In the genomic region with DNA sequence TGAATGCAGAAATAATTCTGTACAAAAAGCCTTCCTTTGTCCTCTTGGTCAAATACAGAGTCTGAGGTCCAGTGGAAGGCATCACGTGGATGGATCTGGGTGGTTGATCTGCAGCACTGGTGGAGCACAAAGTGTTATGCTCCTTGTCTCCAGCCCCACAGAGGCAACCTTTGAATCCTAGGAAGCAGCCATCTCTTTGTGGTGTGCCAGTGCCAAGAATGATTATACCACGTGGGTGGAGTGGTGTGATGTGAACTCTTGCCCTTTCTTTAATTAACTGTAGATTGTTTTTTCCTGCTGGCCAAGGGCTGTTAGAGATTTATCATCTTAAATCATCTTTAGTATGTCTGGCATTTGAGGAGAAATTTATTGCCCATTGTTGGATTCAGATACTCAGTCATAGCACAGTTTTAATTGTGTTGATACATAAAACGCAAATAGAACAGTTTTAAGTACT, we compare ENCODE assay signal across 1 cellular context.
TF ChIP-seq lines count a peak whose summit lies in the region.

No MANE protein-coding gene starts in this region.

TF ChIP-seq in HEK293, 187 proteins besides CTCF, POLR2A, EP300 and RAD21 (continued from another document and continues in another):
- TF ChIP-seq ZNF394 (tag by site-specific recombination; IDR thresholded peaks at IDR 0.05; ENCODE audit: borderline replicate concordance) (no peak), GLI2 (tag by site-specific recombination; IDR thresholded peaks at IDR 0.05; ENCODE audit: borderline replicate concordance, low read depth) (peak; percentile 51; the same call in 1 of the 2 replicates), OSR2 (tag by site-specific recombination; IDR thresholded peaks at IDR 0.05) (peak; percentile 86), TRIM28 (IDR thresholded peaks at IDR 0.05; ENCODE audit: borderline replicate concordance, low read length) (peak; percentile 55; the same call in 1 of the 2 replicates), KLF10 (tag by site-specific recombination; IDR thresholded peaks at IDR 0.05) (peak; percentile 31; the same call in 1 of the 2 replicates), ZNF155 (tag by site-specific recombination; IDR thresholded peaks at IDR 0.05) (no peak), ZNF2 (tag by site-specific recombination; IDR thresholded peaks at IDR 0.05) (no peak), ZNF629 (tag by site-specific recombination; IDR thresholded peaks at IDR 0.05) (peak; percentile 56), ZNF354C (tag by site-specific recombination; IDR thresholded peaks at IDR 0.05; ENCODE audit: borderline replicate concordance, low read depth) (no peak), ZNF292 (tag by site-specific recombination; IDR thresholded peaks at IDR 0.05; ENCODE audit: borderline replicate concordance, low read depth) (no peak), ZSCAN30 (tag by site-specific recombination; IDR thresholded peaks at IDR 0.05) (peak; percentile 71; the same call in 1 of the 2 replicates), ZNF366 (tag by site-specific recombination; conservative IDR thresholded peaks at IDR 0.05) (peak; percentile 55), PRDM1 (tag by site-specific recombination; IDR thresholded peaks at IDR 0.05) (no peak), ZNF341 (tag by site-specific recombination; IDR thresholded peaks at IDR 0.05; ENCODE audit: low read depth) (no peak), WT1 (tag by site-specific recombination; IDR thresholded peaks at IDR 0.05) (peak; percentile 73), ZNF223 (tag by site-specific recombination; IDR thresholded peaks at IDR 0.05) (no peak), ZNF701 (tag by site-specific recombination; IDR thresholded peaks at IDR 0.05) (no peak), GLIS2 (tag by site-specific recombination; IDR thresholded peaks at IDR 0.05) (no peak), BCL11A (tag by site-specific recombination; IDR thresholded peaks at IDR 0.05; ENCODE audit: low read depth) (0 out of 2 replicates have a peak, but pooled peaks have one; percentile 44), ZNF514 (tag by site-specific recombination; IDR thresholded peaks at IDR 0.05) (no peak), EGR2 (tag by site-specific recombination; IDR thresholded peaks at IDR 0.05; ENCODE audit: low read depth) (peak; percentile 26; the same call in 1 of the 2 replicates), ZNF473 (tag by site-specific recombination; IDR thresholded peaks at IDR 0.05) (no peak), MYNN (tag by site-specific recombination; IDR thresholded peaks at IDR 0.05; ENCODE audit: borderline replicate concordance) (no peak), ZNF501 (tag by site-specific recombination; IDR thresholded peaks at IDR 0.05) (0 out of 2 replicates have a peak, but pooled peaks have one; percentile 38), GLIS1 (tag by site-specific recombination; IDR thresholded peaks at IDR 0.05) (no peak), IKZF3 (tag by site-specific recombination; IDR thresholded peaks at IDR 0.05) (0 out of 2 replicates have a peak, but pooled peaks have one; percentile 29), ZNF302 (tag by site-specific recombination; IDR thresholded peaks at IDR 0.05; ENCODE audit: low read depth) (no peak), ZNF664 (tag by site-specific recombination; IDR thresholded peaks at IDR 0.05) (0 out of 2 replicates have a peak, but pooled peaks have one; percentile 11), ZNF211 (tag by site-specific recombination; IDR thresholded peaks at IDR 0.05; ENCODE audit: low read depth) (no peak), ZNF202 (tag by site-specific recombination; IDR thresholded peaks at IDR 0.05; ENCODE audit: borderline replicate concordance) (no peak), ZNF76 (tag by site-specific recombination; IDR thresholded peaks at IDR 0.05; ENCODE audit: borderline replicate concordance, low read depth) (no peak), KLF8 (tag by site-specific recombination; IDR thresholded peaks at IDR 0.05) (no peak), ZFHX2 (tag by site-specific recombination; conservative IDR thresholded peaks at IDR 0.05) (peak; percentile 56), ZNF585B (tag by site-specific recombination; IDR thresholded peaks at IDR 0.05) (no peak), ZNF777 (tag by site-specific recombination; IDR thresholded peaks at IDR 0.05; ENCODE audit: borderline replicate concordance) (no peak), ZNF133 (tag by site-specific recombination; IDR thresholded peaks at IDR 0.05) (no peak), SP3 (tag by site-specific recombination; IDR thresholded peaks at IDR 0.05) (no peak), ZNF248 (tag by site-specific recombination; IDR thresholded peaks at IDR 0.05) (no peak), ZBTB21 (tag by site-specific recombination; IDR thresholded peaks at IDR 0.05) (no peak), ZNF48 (tag by site-specific recombination; IDR thresholded peaks at IDR 0.05) (no peak), ZEB2 (tag by site-specific recombination; IDR thresholded peaks at IDR 0.05) (peak; percentile 79), ZNF140 (tag by site-specific recombination; IDR thresholded peaks at IDR 0.05) (no peak), ZFP37 (tag by site-specific recombination; IDR thresholded peaks at IDR 0.05) (no peak), KLF7 (tag by site-specific recombination; IDR thresholded peaks at IDR 0.05; ENCODE audit: borderline replicate concordance) (no peak), ZNF837 (tag by site-specific recombination; IDR thresholded peaks at IDR 0.05) (no peak), ZNF677 (tag by site-specific recombination; IDR thresholded peaks at IDR 0.05) (no peak), ZNF426 (tag by site-specific recombination; IDR thresholded peaks at IDR 0.05) (no peak), ZNF184 (tag by site-specific recombination; IDR thresholded peaks at IDR 0.05) (no peak), GLI4 (tag by site-specific recombination; IDR thresholded peaks at IDR 0.05) (no peak), REPIN1 (tag by site-specific recombination; IDR thresholded peaks at IDR 0.05; ENCODE audit: low read depth) (no peak), ZNF16 (tag by site-specific recombination; IDR thresholded peaks at IDR 0.05; ENCODE audit: low read depth) (no peak), ZNF624 (tag by site-specific recombination; IDR thresholded peaks at IDR 0.05) (no peak), HOXA7 (CRISPR knock-in tag; IDR thresholded peaks at IDR 0.05; ENCODE audit: borderline replicate concordance) (no peak), ZBTB20 (tag by site-specific recombination; IDR thresholded peaks at IDR 0.05) (no peak)
- TF ChIP-seq, protein P1, sequence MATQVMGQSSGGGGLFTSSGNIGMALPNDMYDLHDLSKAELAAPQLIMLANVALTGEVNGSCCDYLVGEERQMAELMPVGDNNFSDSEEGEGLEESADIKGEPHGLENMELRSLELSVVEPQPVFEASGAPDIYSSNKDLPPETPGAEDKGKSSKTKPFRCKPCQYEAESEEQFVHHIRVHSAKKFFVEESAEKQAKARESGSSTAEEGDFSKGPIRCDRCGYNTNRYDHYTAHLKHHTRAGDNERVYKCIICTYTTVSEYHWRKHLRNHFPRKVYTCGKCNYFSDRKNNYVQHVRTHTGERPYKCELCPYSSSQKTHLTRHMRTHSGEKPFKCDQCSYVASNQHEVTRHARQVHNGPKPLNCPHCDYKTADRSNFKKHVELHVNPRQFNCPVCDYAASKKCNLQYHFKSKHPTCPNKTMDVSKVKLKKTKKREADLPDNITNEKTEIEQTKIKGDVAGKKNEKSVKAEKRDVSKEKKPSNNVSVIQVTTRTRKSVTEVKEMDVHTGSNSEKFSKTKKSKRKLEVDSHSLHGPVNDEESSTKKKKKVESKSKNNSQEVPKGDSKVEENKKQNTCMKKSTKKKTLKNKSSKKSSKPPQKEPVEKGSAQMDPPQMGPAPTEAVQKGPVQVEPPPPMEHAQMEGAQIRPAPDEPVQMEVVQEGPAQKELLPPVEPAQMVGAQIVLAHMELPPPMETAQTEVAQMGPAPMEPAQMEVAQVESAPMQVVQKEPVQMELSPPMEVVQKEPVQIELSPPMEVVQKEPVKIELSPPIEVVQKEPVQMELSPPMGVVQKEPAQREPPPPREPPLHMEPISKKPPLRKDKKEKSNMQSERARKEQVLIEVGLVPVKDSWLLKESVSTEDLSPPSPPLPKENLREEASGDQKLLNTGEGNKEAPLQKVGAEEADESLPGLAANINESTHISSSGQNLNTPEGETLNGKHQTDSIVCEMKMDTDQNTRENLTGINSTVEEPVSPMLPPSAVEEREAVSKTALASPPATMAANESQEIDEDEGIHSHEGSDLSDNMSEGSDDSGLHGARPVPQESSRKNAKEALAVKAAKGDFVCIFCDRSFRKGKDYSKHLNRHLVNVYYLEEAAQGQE (tag by site-specific recombination; IDR thresholded peaks at IDR 0.05): no peak
- TF ChIP-seq, protein P2, sequence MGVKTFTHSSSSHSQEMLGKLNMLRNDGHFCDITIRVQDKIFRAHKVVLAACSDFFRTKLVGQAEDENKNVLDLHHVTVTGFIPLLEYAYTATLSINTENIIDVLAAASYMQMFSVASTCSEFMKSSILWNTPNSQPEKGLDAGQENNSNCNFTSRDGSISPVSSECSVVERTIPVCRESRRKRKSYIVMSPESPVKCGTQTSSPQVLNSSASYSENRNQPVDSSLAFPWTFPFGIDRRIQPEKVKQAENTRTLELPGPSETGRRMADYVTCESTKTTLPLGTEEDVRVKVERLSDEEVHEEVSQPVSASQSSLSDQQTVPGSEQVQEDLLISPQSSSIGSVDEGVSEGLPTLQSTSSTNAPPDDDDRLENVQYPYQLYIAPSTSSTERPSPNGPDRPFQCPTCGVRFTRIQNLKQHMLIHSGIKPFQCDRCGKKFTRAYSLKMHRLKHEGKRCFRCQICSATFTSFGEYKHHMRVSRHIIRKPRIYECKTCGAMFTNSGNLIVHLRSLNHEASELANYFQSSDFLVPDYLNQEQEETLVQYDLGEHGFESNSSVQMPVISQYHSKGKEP (tag by site-specific recombination; IDR thresholded peaks at IDR 0.05): peak; percentile 27; the same call in 1 of the 2 replicates
- TF ChIP-seq, protein P3, sequence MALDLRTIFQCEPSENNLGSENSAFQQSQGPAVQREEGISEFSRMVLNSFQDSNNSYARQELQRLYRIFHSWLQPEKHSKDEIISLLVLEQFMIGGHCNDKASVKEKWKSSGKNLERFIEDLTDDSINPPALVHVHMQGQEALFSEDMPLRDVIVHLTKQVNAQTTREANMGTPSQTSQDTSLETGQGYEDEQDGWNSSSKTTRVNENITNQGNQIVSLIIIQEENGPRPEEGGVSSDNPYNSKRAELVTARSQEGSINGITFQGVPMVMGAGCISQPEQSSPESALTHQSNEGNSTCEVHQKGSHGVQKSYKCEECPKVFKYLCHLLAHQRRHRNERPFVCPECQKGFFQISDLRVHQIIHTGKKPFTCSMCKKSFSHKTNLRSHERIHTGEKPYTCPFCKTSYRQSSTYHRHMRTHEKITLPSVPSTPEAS (tag by site-specific recombination; IDR thresholded peaks at IDR 0.05): no peak
- TF ChIP-seq, protein P4, sequence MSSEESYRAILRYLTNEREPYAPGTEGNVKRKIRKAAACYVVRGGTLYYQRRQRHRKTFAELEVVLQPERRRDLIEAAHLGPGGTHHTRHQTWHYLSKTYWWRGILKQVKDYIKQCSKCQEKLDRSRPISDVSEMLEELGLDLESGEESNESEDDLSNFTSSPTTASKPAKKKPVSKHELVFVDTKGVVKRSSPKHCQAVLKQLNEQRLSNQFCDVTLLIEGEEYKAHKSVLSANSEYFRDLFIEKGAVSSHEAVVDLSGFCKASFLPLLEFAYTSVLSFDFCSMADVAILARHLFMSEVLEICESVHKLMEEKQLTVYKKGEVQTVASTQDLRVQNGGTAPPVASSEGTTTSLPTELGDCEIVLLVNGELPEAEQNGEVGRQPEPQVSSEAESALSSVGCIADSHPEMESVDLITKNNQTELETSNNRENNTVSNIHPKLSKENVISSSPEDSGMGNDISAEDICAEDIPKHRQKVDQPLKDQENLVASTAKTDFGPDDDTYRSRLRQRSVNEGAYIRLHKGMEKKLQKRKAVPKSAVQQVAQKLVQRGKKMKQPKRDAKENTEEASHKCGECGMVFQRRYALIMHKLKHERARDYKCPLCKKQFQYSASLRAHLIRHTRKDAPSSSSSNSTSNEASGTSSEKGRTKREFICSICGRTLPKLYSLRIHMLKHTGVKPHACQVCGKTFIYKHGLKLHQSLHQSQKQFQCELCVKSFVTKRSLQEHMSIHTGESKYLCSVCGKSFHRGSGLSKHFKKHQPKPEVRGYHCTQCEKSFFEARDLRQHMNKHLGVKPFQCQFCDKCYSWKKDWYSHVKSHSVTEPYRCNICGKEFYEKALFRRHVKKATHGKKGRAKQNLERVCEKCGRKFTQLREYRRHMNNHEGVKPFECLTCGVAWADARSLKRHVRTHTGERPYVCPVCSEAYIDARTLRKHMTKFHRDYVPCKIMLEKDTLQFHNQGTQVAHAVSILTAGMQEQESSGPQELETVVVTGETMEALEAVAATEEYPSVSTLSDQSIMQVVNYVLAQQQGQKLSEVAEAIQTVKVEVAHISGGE (tag by site-specific recombination; conservative IDR thresholded peaks at IDR 0.05; ENCODE audit: low read depth): no peak
- TF ChIP-seq, protein P5, sequence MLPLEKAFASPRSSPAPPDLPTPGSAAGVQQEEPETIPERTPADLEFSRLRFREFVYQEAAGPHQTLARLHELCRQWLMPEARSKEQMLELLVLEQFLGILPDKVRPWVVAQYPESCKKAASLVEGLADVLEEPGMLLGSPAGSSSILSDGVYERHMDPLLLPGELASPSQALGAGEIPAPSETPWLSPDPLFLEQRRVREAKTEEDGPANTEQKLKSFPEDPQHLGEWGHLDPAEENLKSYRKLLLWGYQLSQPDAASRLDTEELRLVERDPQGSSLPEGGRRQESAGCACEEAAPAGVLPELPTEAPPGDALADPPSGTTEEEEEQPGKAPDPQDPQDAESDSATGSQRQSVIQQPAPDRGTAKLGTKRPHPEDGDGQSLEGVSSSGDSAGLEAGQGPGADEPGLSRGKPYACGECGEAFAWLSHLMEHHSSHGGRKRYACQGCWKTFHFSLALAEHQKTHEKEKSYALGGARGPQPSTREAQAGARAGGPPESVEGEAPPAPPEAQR (tag by site-specific recombination; IDR thresholded peaks at IDR 0.05): no peak
- TF ChIP-seq, protein P6, sequence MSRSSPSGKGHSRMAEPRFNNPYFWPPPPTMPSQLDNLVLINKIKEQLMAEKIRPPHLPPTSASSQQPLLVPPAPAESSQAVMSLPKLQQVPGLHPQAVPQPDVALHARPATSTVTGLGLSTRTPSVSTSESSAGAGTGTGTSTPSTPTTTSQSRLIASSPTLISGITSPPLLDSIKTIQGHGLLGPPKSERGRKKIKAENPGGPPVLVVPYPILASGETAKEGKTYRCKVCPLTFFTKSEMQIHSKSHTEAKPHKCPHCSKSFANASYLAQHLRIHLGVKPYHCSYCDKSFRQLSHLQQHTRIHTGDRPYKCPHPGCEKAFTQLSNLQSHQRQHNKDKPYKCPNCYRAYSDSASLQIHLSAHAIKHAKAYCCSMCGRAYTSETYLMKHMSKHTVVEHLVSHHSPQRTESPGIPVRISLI (tag by site-specific recombination; IDR thresholded peaks at IDR 0.05): no peak
- TF ChIP-seq, protein P7, sequence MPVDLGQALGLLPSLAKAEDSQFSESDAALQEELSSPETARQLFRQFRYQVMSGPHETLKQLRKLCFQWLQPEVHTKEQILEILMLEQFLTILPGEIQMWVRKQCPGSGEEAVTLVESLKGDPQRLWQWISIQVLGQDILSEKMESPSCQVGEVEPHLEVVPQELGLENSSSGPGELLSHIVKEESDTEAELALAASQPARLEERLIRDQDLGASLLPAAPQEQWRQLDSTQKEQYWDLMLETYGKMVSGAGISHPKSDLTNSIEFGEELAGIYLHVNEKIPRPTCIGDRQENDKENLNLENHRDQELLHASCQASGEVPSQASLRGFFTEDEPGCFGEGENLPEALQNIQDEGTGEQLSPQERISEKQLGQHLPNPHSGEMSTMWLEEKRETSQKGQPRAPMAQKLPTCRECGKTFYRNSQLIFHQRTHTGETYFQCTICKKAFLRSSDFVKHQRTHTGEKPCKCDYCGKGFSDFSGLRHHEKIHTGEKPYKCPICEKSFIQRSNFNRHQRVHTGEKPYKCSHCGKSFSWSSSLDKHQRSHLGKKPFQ (tag by site-specific recombination; IDR thresholded peaks at IDR 0.05): peak; percentile 86
